29 cellular contexts compared by ENCODE assay signal in genomic region chr5:176673651-176674583, GRCh38. TPM values are rescaled to one million over a fixed set of nuclear protein-coding genes. Genes with fewer than 3 reads are reported as not detected.
"Had no signal": no experiment of that assay in that cellular context is flagged by ENCODE, and none has a peak within 500 bp of the region (broad histone marks: within the 10 kb centered on the region; RNA-seq: fewer than 3 reads in every experiment).

No MANE protein-coding gene starts in this region.

- ATAC-seq: activated naive CD4-positive, alpha-beta T cell treated with anti-CD3 and anti-CD28 coated beads, Interleukin-2, amount 50 U/mL, for 72 hours; activated naive CD8-positive, alpha-beta T cell treated with anti-CD3 and anti-CD28 coated beads, Interleukin-2, amount 50 U/mL, for 24 hours; activated T-cell treated with anti-CD3 and anti-CD28 coated beads, Interleukin-2, amount 50 U/mL, for 4 hours; body of pancreas had no signal

- DNase-seq: activated CD4-positive, alpha-beta memory T cell treated with anti-CD3 and anti-CD28 coated beads for 36 hours; activated CD4-positive, alpha-beta T cell treated with anti-CD3 and anti-CD28 coated beads, Interleukin-2, amount 10 ng/mL, durations not matched to agents 7 days and 5 days; activated CD4-positive, CD25-positive, alpha-beta regulatory T cell; activated CD8-positive, alpha-beta memory T cell treated with anti-CD3 and anti-CD28 coated beads for 24 hours; activated effector memory CD4-positive, alpha-beta T cell treated with anti-CD3 and anti-CD28 coated beads, Interleukin-2, amount 50 U/mL, for 16 hours; activated naive CD4-positive, alpha-beta T cell treated with Interleukin-2 at 50 U/mL for 16 hours; activated naive CD8-positive, alpha-beta T cell treated with anti-CD3 and anti-CD28 coated beads, Interleukin-2, amount 50 U/mL, for 24 hours; activated T-cell treated with anti-CD3 and anti-CD28 coated beads, Interleukin-2, amount 50 U/mL, for 4 hours; amniotic stem cell; body of pancreas; NCI-H1092 treated with DMSO at 0.1 percent for 48 hours; NCI-H1436; NCI-H1694 treated with DMSO at 0.1 percent for 48 hours; NCI-H2029 treated with DMSO at 0.1 percent for 48 hours; NCI-H345; NCI-H510A; NCI-H526 treated with DMSO at 0.1 percent for 48 hours; NCI-H82; SJCRH30; SK-N-SH; T-helper 1 cell had no signal

- H3K4me3 ChIP-seq: ascending aorta, body of pancreas, SJCRH30 had no signal

- H3K4me1 ChIP-seq: ascending aorta, body of pancreas, SJCRH30 had no signal

- H3K9me3 ChIP-seq: ascending aorta, body of pancreas, SJCRH30, SK-N-SH had no signal

- H3K27me3 ChIP-seq: ascending aorta, body of pancreas had no signal

- H3K36me3 Mint-ChIP-seq: activated CD4-positive, alpha-beta memory T cell treated with anti-CD3 and anti-CD28 coated beads for 36 hours; activated naive CD4-positive, alpha-beta T cell treated with anti-CD3 and anti-CD28 coated beads, Interleukin-2, amount 50 U/mL, for 72 hours had no signal

- H3K27ac ChIP-seq: ascending aorta, body of pancreas, SJCRH30, VCaP had no signal

- H3K9me3 Mint-ChIP-seq: activated CD4-positive, alpha-beta memory T cell treated with anti-CD3 and anti-CD28 coated beads for 36 hours; activated CD4-positive, alpha-beta T cell treated with anti-CD3 and anti-CD28 coated beads, Interleukin-2, amount 10 ng/mL, durations not matched to agents 7 days and 5 days; activated naive CD4-positive, alpha-beta T cell treated with anti-CD3 and anti-CD28 coated beads, Interleukin-2, amount 50 U/mL, for 72 hours; activated naive CD8-positive, alpha-beta T cell treated with anti-CD3 and anti-CD28 coated beads, Interleukin-2, amount 50 U/mL, for 24 hours; activated T-cell treated with anti-CD3 and anti-CD28 coated beads, Interleukin-2, amount 50 U/mL, for 4 hours; central memory CD8-positive, alpha-beta T cell had no signal

- H3K9ac ChIP-seq: SK-N-SH had no signal

- H3K4me2 ChIP-seq: SK-N-SH had no signal

- H3K4me1 Mint-ChIP-seq: activated CD4-positive, alpha-beta T cell treated with anti-CD3 and anti-CD28 coated beads, Interleukin-2, amount 10 ng/mL, durations not matched to agents 7 days and 5 days; activated naive CD8-positive, alpha-beta T cell treated with anti-CD3 and anti-CD28 coated beads, Interleukin-2, amount 50 U/mL, for 24 hours had no signal

- H3K27ac Mint-ChIP-seq: activated CD4-positive, alpha-beta memory T cell treated with anti-CD3 and anti-CD28 coated beads for 36 hours; activated CD4-positive, alpha-beta T cell treated with anti-CD3 and anti-CD28 coated beads, Interleukin-2, amount 10 ng/mL, durations not matched to agents 7 days and 5 days; activated naive CD8-positive, alpha-beta T cell treated with anti-CD3 and anti-CD28 coated beads, Interleukin-2, amount 50 U/mL, for 24 hours had no signal

- H3K36me3 ChIP-seq: ascending aorta, SJCRH30 had no signal

- H3K4me3 Mint-ChIP-seq: activated CD4-positive, alpha-beta memory T cell treated with anti-CD3 and anti-CD28 coated beads for 36 hours; activated CD4-positive, alpha-beta T cell treated with anti-CD3 and anti-CD28 coated beads, Interleukin-2, amount 10 ng/mL, durations not matched to agents 7 days and 5 days; activated naive CD8-positive, alpha-beta T cell treated with anti-CD3 and anti-CD28 coated beads, Interleukin-2, amount 50 U/mL, for 24 hours; activated T-cell treated with anti-CD3 and anti-CD28 coated beads, Interleukin-2, amount 50 U/mL, for 4 hours; central memory CD8-positive, alpha-beta T cell had no signal

RNA-seq across cellular contexts. Expression of gene EIF4E1B, which starts 43.4 kb away (rescaled TPM):
- total RNA-seq: activated CD4-positive, alpha-beta memory T cell treated with anti-CD3 and anti-CD28 coated beads for 36 hours; activated CD4-positive, alpha-beta T cell treated with anti-CD3 and anti-CD28 coated beads, Interleukin-2, amount 10 ng/mL, durations not matched to agents 7 days and 5 days; activated naive CD4-positive, alpha-beta T cell treated with anti-CD3 and anti-CD28 coated beads, Interleukin-2, amount 50 U/mL, for 72 hours; activated T-cell treated with anti-CD3 and anti-CD28 coated beads, Interleukin-2, amount 50 U/mL, for 4 hours; ascending aorta; bronchial epithelial cell; MCF 10A; RPMI7951; SJCRH30; T-helper 2 cell treated with Interferon-gamma antibody and Interleukin-4, amounts not matched to agents 100 ng/mL and 5 ng/mL, for 36 hours had no signal
- polyA plus RNA-seq: SK-N-SH had no signal

RNA-seq across cellular contexts. Expression of gene SNCB, which starts 43.6 kb away (rescaled TPM):
- total RNA-seq: activated CD4-positive, alpha-beta T cell treated with anti-CD3 and anti-CD28 coated beads, Interleukin-2, amount 10 ng/mL, durations not matched to agents 7 days and 5 days; activated T-cell treated with anti-CD3 and anti-CD28 coated beads, Interleukin-2, amount 50 U/mL, for 4 hours; ascending aorta; body of pancreas; bronchial epithelial cell; MCF 10A; RPMI7951; SJCRH30; T-helper 2 cell treated with Interferon-gamma antibody and Interleukin-4, amounts not matched to agents 100 ng/mL and 5 ng/mL, for 36 hours had no signal
